In genomic region chr19:42540071-42540553, GRCh38 we compare ENCODE assay signal across 18 cellular contexts. TPM values are rescaled to one million over a fixed set of nuclear protein-coding genes. Genes with fewer than 3 reads are reported as not detected.
DNase-seq lines count a peak whose midpoint lies in the region; ATAC-seq, FAIRE-seq and TF ChIP-seq lines count a peak whose summit lies in the region.
"Had no signal": no experiment of that assay in that cellular context is flagged by ENCODE, and none has a peak within 500 bp of the region (broad histone marks: within the 10 kb centered on the region; RNA-seq: fewer than 3 reads in every experiment).

No MANE protein-coding gene starts in this region.

- peaks cover 20% of the 10 kb centered on the region for H3K4me1 Mint-ChIP-seq in endodermal cell
- H3K4me1 Mint-ChIP-seq in type B pancreatic cell (ENCODE audit: unreplicated experiment): no peaks in the 10 kb centered on the region
- no peaks in the 10 kb centered on the region for H3K4me1 Mint-ChIP-seq in activated CD4-positive, alpha-beta T cell treated with anti-CD3 and anti-CD28 coated beads, Interleukin-2, amount 10 ng/mL, durations not matched to agents 24 days and 14 days
- H3K4me1 Mint-ChIP-seq: activated CD4-positive, alpha-beta T cell treated with anti-CD3 and anti-CD28 coated beads for 36 hours; T-cell had no signal

- 78 to 80% methylated on average over 2 to 8 of the region's 8 CpGs for WGBS in endodermal cell (ENCODE audit: insufficient coverage in 1 of 2, insufficient read length in 1 of 2), 2 experiments

- DNase-seq in activated effector memory CD4-positive, alpha-beta T cell treated with anti-CD3 and anti-CD28 coated beads, Interleukin-2, amount 50 U/mL, for 16 hours: peak; percentile 54
- no peak for DNase-seq in activated effector memory CD4-positive, alpha-beta T cell treated with Interleukin-2 at 50 U/mL for 16 hours
- DNase-seq in NCI-H2171 treated with DMSO at 0.1 percent for 48 hours (lab: John Stamatoyannopoulos, UW): peak; percentile 78
- DNase-seq in endodermal cell: peak; percentile 63
- peak; percentile 45 for DNase-seq in type B pancreatic cell (ENCODE audit: extremely low spot score, unreplicated experiment)
- DNase-seq in activated CD4-positive, alpha-beta T cell treated with anti-CD3 and anti-CD28 coated beads, Interleukin-2, amount 10 ng/mL, durations not matched to agents 24 days and 14 days: no peak
- DNase-seq in GM19239 (ENCODE audit: insufficient read length, low spot score): no peak
- DNase-seq: activated CD4-positive, alpha-beta T cell treated with anti-CD3 and anti-CD28 coated beads for 36 hours; activated T-cell treated with anti-CD3 and anti-CD28 coated beads, Interleukin-2, amount 50 U/mL, for 72 hours; HFFc6; NCI-H226; T-cell had no signal

- no peak for TF ChIP-seq POLR2A in GM18505 (IDR thresholded peaks at IDR 0.05; ENCODE audit: borderline replicate concordance, extremely low read depth, insufficient read depth, insufficient read length)

- intact Hi-C loops in activated CD4-positive, alpha-beta T cell treated with anti-CD3 and anti-CD28 coated beads, Interleukin-2, amount 10 ng/mL, durations not matched to agents 24 days and 14 days (cut with micrococcal nuclease): no loop called here

- FAIRE-seq in GM19239 (lab: Jason Lieb, UNC): no peak
- FAIRE-seq: D721Med, RCC 7860 had no signal

- H3K9me3 Mint-ChIP-seq in endodermal cell: no peaks in the 10 kb centered on the region
- no peaks in the 10 kb centered on the region for H3K9me3 Mint-ChIP-seq in type B pancreatic cell
- no peaks in the 10 kb centered on the region for H3K9me3 Mint-ChIP-seq in activated CD4-positive, alpha-beta T cell treated with anti-CD3 and anti-CD28 coated beads, Interleukin-2, amount 10 ng/mL, durations not matched to agents 24 days and 14 days
- H3K9me3 Mint-ChIP-seq: activated T-cell treated with anti-CD3 and anti-CD28 coated beads, Interleukin-2, amount 50 U/mL, for 72 hours; HFFc6; T-cell had no signal

- TF ChIP-seq CTCF in endodermal cell (conservative IDR thresholded peaks at IDR 0.05) (no peak), type B pancreatic cell (conservative IDR thresholded peaks at IDR 0.05) (no peak)

- ATAC-seq in GM18505 (IDR thresholded peaks at IDR 0.05; ENCODE audit: unreplicated experiment): no peak
- ATAC-seq: activated CD4-positive, alpha-beta T cell treated with anti-CD3 and anti-CD28 coated beads for 36 hours; activated T-cell treated with anti-CD3 and anti-CD28 coated beads, Interleukin-2, amount 50 U/mL, for 72 hours; T-cell had no signal

- no peak overlapping the region for H3K4me3 ChIP-seq in endodermal cell (ENCODE audit: low read length)

- H3K4me1 ChIP-seq in endodermal cell (ENCODE audit: control insufficient read depth, insufficient read depth, low read length): no peaks in the 10 kb centered on the region
- H3K4me1 ChIP-seq: parathyroid adenoma had no signal

- H3K27ac ChIP-seq in endodermal cell (ENCODE audit: low read depth, low read length): no peak overlapping the region
- H3K27ac ChIP-seq: parathyroid adenoma had no signal

- H3K4me3 Mint-ChIP-seq in endodermal cell (no peak overlapping the region), type B pancreatic cell (no peak overlapping the region)
- H3K4me3 Mint-ChIP-seq in activated CD4-positive, alpha-beta T cell treated with anti-CD3 and anti-CD28 coated beads, Interleukin-2, amount 10 ng/mL, durations not matched to agents 24 days and 14 days: no peak overlapping the region
- H3K4me3 Mint-ChIP-seq: activated CD4-positive, alpha-beta T cell treated with anti-CD3 and anti-CD28 coated beads for 36 hours; activated T-cell treated with anti-CD3 and anti-CD28 coated beads, Interleukin-2, amount 50 U/mL, for 72 hours; HFFc6; T-cell had no signal

- H3K36me3 ChIP-seq in endodermal cell (ENCODE audit: control insufficient read depth, insufficient read depth, low read length): no peaks in the 10 kb centered on the region

- H3K36me3 Mint-ChIP-seq in endodermal cell (ENCODE audit: low read depth) (no peaks in the 10 kb centered on the region), type B pancreatic cell (no peaks in the 10 kb centered on the region)
- H3K36me3 Mint-ChIP-seq in activated CD4-positive, alpha-beta T cell treated with anti-CD3 and anti-CD28 coated beads, Interleukin-2, amount 10 ng/mL, durations not matched to agents 24 days and 14 days (ENCODE audit: low read depth): no peaks in the 10 kb centered on the region
- H3K36me3 Mint-ChIP-seq: T-cell had no signal

- H3K9me3 ChIP-seq in endodermal cell (ENCODE audit: control insufficient read depth, low read length): no peaks in the 10 kb centered on the region

- H3K27me3 Mint-ChIP-seq in endodermal cell (ENCODE audit: insufficient read depth) (no peaks in the 10 kb centered on the region), type B pancreatic cell (no peaks in the 10 kb centered on the region)
- peaks cover 11% of the 10 kb centered on the region for H3K27me3 Mint-ChIP-seq in activated CD4-positive, alpha-beta T cell treated with anti-CD3 and anti-CD28 coated beads, Interleukin-2, amount 10 ng/mL, durations not matched to agents 24 days and 14 days

- H3K27me3 ChIP-seq in endodermal cell (ENCODE audit: control insufficient read depth, insufficient read depth, low read length, poor library complexity, severe bottlenecking): no peaks in the 10 kb centered on the region

- H3K9ac ChIP-seq in endodermal cell (ENCODE audit: extremely low read depth, low read length, poor library complexity, severe bottlenecking): no peak overlapping the region
- H3K9ac ChIP-seq: parathyroid adenoma had no signal

- H3K27ac Mint-ChIP-seq in endodermal cell (no peak overlapping the region), type B pancreatic cell (no peak overlapping the region)
- no peak overlapping the region for H3K27ac Mint-ChIP-seq in activated CD4-positive, alpha-beta T cell treated with anti-CD3 and anti-CD28 coated beads, Interleukin-2, amount 10 ng/mL, durations not matched to agents 24 days and 14 days
- H3K27ac Mint-ChIP-seq: activated CD4-positive, alpha-beta T cell treated with anti-CD3 and anti-CD28 coated beads for 36 hours; activated T-cell treated with anti-CD3 and anti-CD28 coated beads, Interleukin-2, amount 50 U/mL, for 72 hours; HFFc6; T-cell had no signal

RNA-seq across cellular contexts. Expression of gene CEACAM1, which starts 11.8 kb away (rescaled TPM):
- total RNA-seq in endodermal cell: 1 to 10 TPM; 1.0 to 1.5 TPM
- 0.57 TPM for polyA plus RNA-seq in endodermal cell (2013, experiment 1 of 2)
- polyA plus RNA-seq in endodermal cell (2013, experiment 2 of 2): not detected
- 19.1 and 28.8 TPM in 2 replicates for total RNA-seq in type B pancreatic cell (ENCODE audit: low replicate concordance)
- 8.6 and 9.0 TPM in 2 replicates for total RNA-seq in activated CD4-positive, alpha-beta T cell treated with anti-CD3 and anti-CD28 coated beads, Interleukin-2, amount 10 ng/mL, durations not matched to agents 24 days and 14 days
- total RNA-seq: HFFc6 had no signal

RNA-seq across cellular contexts. Expression of gene CEACAM8, which starts 54.6 kb away (rescaled TPM):
- total RNA-seq in endodermal cell (not detected), type B pancreatic cell (ENCODE audit: low replicate concordance) (not detected in 2 replicates)
- not detected for polyA plus RNA-seq in endodermal cell (2013, experiment 1 of 2)
- polyA plus RNA-seq in endodermal cell (2013, experiment 2 of 2): not detected
- total RNA-seq in activated CD4-positive, alpha-beta T cell treated with anti-CD3 and anti-CD28 coated beads, Interleukin-2, amount 10 ng/mL, durations not matched to agents 24 days and 14 days: not detected in 2 replicates
- total RNA-seq: activated CD4-positive, alpha-beta T cell treated with anti-CD3 and anti-CD28 coated beads for 36 hours; activated T-cell treated with anti-CD3 and anti-CD28 coated beads, Interleukin-2, amount 50 U/mL, for 72 hours; HFFc6; kidney epithelial cell; mucosa of gallbladder; T-cell had no signal

Comparison
In these comparisons a context has a peak if more than half of its experiments do, and no peak if none do; other contexts are left out.
1. DNase-seq: peak in activated effector memory CD4-positive, alpha-beta T cell treated with anti-CD3 and anti-CD28 coated beads, Interleukin-2, amount 50 U/mL, for 16 hours (single experiment), NCI-H2171 treated with DMSO at 0.1 percent for 48 hours (single experiment), endodermal cell (single experiment) and type B pancreatic cell (single experiment); none in activated effector memory CD4-positive, alpha-beta T cell treated with Interleukin-2 at 50 U/mL for 16 hours (single experiment), activated CD4-positive, alpha-beta T cell treated with anti-CD3 and anti-CD28 coated beads, Interleukin-2, amount 10 ng/mL, durations not matched to agents 24 days and 14 days (single experiment) and GM19239 (single experiment).